In genomic region chr1:220819627-220820026, GRCh38 we compare ENCODE assay signal across 1 cellular context.
TF ChIP-seq lines count a peak whose summit lies in the region.

No MANE protein-coding gene starts in this region.

TF ChIP-seq in HEK293T, 16 proteins besides CTCF, POLR2A, EP300 and RAD21 (continued from another document):
- TF ChIP-seq PKNOX1 (IDR thresholded peaks at IDR 0.05) (no peak), ARNT (IDR thresholded peaks at IDR 0.05) (no peak), ZNF384 (IDR thresholded peaks at IDR 0.05) (no peak), CTBP1 (IDR thresholded peaks at IDR 0.05; ENCODE audit: borderline replicate concordance) (no peak), BHLHE40 (IDR thresholded peaks at IDR 0.05; ENCODE audit: borderline replicate concordance) (no peak), TARDBP (IDR thresholded peaks at IDR 0.05) (no peak), HDGF (IDR thresholded peaks at IDR 0.05; ENCODE audit: borderline replicate concordance) (no peak)
